Comparison of ENCODE assay signal across 1 cellular context in the genomic region with DNA sequence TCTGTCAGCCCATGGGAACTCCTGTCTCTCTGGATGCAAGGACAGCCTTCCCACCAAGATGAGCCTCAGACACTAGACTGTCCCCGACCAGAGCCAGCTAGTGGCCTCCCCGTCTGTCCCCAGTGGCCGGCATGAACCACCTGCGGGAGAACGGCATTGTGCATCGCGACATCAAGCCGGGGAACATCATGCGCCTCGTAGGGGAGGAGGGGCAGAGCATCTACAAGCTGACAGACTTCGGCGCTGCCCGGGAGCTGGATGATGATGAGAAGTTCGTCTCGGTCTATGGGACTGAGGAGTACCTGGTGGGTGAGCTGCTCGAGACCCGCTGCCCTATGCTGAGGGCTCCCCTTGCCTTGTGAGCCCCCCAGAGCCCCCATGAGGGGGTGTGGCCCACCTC.
TF ChIP-seq lines count a peak whose summit lies in the region.

No MANE protein-coding gene starts in this region.

TF ChIP-seq in H1, 55 proteins besides CTCF, POLR2A, EP300 and RAD21:
- no peak for TF ChIP-seq NANOG (IDR thresholded peaks at IDR 0.05; ENCODE audit: insufficient read depth, low read depth, low read length, poor library complexity, severe bottlenecking)
- TF ChIP-seq, protein P1, sequence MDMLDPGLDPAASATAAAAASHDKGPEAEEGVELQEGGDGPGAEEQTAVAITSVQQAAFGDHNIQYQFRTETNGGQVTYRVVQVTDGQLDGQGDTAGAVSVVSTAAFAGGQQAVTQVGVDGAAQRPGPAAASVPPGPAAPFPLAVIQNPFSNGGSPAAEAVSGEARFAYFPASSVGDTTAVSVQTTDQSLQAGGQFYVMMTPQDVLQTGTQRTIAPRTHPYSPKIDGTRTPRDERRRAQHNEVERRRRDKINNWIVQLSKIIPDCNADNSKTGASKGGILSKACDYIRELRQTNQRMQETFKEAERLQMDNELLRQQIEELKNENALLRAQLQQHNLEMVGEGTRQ (IDR thresholded peaks at IDR 0.05; ENCODE audit: low read length): no peak
- TF ChIP-seq SP4 (IDR thresholded peaks at IDR 0.05; ENCODE audit: low read length): no peak
- TF ChIP-seq TAF1 (IDR thresholded peaks at IDR 0.05; ENCODE audit: low read depth, low read length): no peak
- TF ChIP-seq SP1 (IDR thresholded peaks at IDR 0.05; ENCODE audit: low read depth, low read length): no peak
- TF ChIP-seq TEAD4 (IDR thresholded peaks at IDR 0.05; ENCODE audit: low read depth, low read length): no peak
- no peak for TF ChIP-seq BRCA1 (IDR thresholded peaks at IDR 0.05; ENCODE audit: low read depth, low read length)
- no peak for TF ChIP-seq CHD2 (IDR thresholded peaks at IDR 0.05; ENCODE audit: low read length)
- TF ChIP-seq GTF2F1 (IDR thresholded peaks at IDR 0.05; ENCODE audit: borderline replicate concordance, low read depth, low read length): no peak
- TF ChIP-seq ASH2L (IDR thresholded peaks at IDR 0.05; ENCODE audit: low read length): no peak
- no peak for TF ChIP-seq SUZ12 (IDR thresholded peaks at IDR 0.05; ENCODE audit: low read length)
- TF ChIP-seq SRF (IDR thresholded peaks at IDR 0.05; ENCODE audit: low read depth, low read length): no peak
- TF ChIP-seq RXRA (IDR thresholded peaks at IDR 0.05; ENCODE audit: insufficient read depth, low read depth, low read length): no peak
